1 cellular context compared by ENCODE assay signal in the genomic region with DNA sequence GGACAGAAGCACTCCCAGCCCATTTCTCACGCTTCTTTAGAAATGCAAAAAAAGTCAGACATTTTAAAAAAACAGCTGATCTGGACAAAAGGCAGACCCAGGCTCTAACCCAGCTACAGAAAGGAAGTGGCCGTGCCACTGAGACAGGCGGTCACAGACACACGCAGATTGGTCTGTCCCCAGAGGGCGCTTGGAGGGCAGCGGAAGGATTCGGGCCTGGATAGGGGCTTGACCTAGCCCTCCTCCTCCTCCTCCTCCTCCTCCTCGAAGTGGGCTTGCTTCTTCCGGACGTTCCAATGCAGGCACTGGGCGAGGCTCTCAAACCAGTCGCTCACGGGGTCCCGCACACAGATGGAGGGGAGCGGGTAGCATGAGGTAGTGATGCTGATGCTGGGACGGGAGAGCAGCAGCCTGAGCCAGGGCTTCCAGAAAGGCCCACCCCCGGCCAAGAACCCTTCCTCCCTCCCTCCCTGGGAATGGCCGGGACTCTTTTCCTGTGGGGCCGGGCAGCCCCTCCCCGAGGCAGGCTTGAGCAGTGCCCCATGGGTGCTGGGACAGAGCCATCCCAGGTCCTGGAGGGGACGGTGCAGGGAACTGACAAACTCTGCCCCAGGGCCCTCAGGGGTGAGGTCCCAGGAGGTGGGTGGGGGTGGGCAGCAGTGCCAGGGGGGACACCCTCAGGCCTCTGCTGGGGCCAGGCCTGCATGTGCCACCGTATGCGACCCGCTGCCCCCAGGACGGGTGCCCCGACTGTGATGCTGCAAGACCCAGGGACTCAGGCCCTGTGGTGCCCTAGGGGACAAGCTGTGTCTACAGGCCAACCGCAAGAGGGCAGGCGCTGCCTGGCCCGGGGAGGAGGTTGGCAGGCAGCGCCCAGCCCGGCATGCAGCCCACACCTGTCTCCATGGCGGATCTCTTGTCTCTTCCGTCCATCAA.
TF ChIP-seq lines count a peak whose summit lies in the region.

No MANE protein-coding gene starts in this region.

TF ChIP-seq in H1, 55 proteins besides CTCF, POLR2A, EP300 and RAD21:
- no peak for TF ChIP-seq BCL11A (IDR thresholded peaks at IDR 0.05; ENCODE audit: low read depth in 2 of 2, low read length in 2 of 2)
- no peak for TF ChIP-seq RBBP5 (IDR thresholded peaks at IDR 0.05; ENCODE audit: borderline replicate concordance, low read depth, low read length)
- TF ChIP-seq SIN3A (conservative IDR thresholded peaks at IDR 0.05 in 1 of 2, IDR thresholded peaks at IDR 0.05 in 1 of 2; ENCODE audit: low read depth in 1 of 2, low read length in 2 of 2), result no peak
- TF ChIP-seq CBX5 (IDR thresholded peaks at IDR 0.05; ENCODE audit: low read depth, low read length), result no peak
- TF ChIP-seq, protein P1, sequence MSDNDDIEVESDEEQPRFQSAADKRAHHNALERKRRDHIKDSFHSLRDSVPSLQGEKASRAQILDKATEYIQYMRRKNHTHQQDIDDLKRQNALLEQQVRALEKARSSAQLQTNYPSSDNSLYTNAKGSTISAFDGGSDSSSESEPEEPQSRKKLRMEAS (IDR thresholded peaks at IDR 0.05), result no peak
- TF ChIP-seq SP1 (IDR thresholded peaks at IDR 0.05; ENCODE audit: low read depth, low read length), result no peak
